In the genomic region with DNA sequence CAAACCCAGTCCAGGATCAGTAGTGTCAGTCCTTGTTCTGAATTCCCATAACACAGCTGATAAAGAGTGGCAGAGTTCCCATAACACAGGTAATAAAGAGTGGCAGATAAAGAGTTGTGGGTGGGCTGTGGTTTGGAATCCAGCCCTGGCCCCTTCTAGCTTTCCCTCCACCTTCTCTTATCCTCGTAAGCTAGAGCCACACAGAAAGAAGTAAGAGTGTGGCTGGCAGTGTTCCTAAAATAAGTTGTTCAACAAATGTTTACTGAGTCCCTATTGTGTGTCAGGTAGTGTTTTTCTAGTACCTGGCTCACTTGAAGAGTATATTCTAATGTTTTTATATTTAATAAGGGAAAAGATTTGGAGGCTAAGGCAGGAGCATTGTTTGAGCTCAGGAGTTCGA, we compare ENCODE assay signal across 15 cellular contexts.
"Had no signal": no experiment of that assay in that cellular context is flagged by ENCODE, and none has a peak within 500 bp of the region (broad histone marks: within the 10 kb centered on the region; RNA-seq: fewer than 3 reads in every experiment).

No MANE protein-coding gene starts in this region.

- H3K27ac Mint-ChIP-seq: activated CD4-positive, alpha-beta T cell treated with anti-CD3 and anti-CD28 coated beads, Interleukin-2, amount 10 ng/mL, durations not matched to agents 7 days and 5 days; T-helper 2 cell treated with Interferon-gamma antibody and Interleukin-4, amounts not matched to agents 5 μg/mL and 100 μg/mL, for 36 hours had no signal

- ATAC-seq: foreskin keratinocyte, sciatic nerve had no signal

- DNase-seq: activated CD4-positive, alpha-beta T cell treated with anti-CD3 and anti-CD28 coated beads, Interleukin-2, amount 10 ng/mL, durations not matched to agents 7 days and 5 days; activated CD4-positive, CD25-positive, alpha-beta regulatory T cell; activated naive CD4-positive, alpha-beta T cell; aorta; cerebellar nuclear complex; effector CD8-positive, alpha-beta T cell; foreskin keratinocyte; glutamatergic neuron; kidney glomerular epithelial cell; mesendoderm; nephron progenitor cell; uterus had no signal

- H3K4me3 Mint-ChIP-seq: activated CD4-positive, alpha-beta T cell treated with anti-CD3 and anti-CD28 coated beads, Interleukin-2, amount 10 ng/mL, durations not matched to agents 7 days and 5 days; T-helper 2 cell treated with Interferon-gamma antibody and Interleukin-4, amounts not matched to agents 5 μg/mL and 100 μg/mL, for 36 hours had no signal

- H3K27ac ChIP-seq: breast epithelium, foreskin keratinocyte, uterus had no signal

- H3K4me1 ChIP-seq: breast epithelium, foreskin keratinocyte, uterus had no signal

- H3K9me3 ChIP-seq: breast epithelium had no signal

- H3K27me3 ChIP-seq: breast epithelium, uterus had no signal

- H3K36me3 ChIP-seq: breast epithelium, uterus had no signal

- H3K4me3 ChIP-seq: breast epithelium, uterus had no signal
